1 cellular context compared by ENCODE assay signal in genomic region chr7:116671681-116672595, GRCh38.
TF ChIP-seq lines count a peak whose summit lies in the region.

TSS of gene MET (plus strand) at chr7:116672196. CDS start at chr7:116699085, 26,889 bp downstream.

TF ChIP-seq in HepG2, 621 proteins besides CTCF, POLR2A, EP300 and RAD21 (continued from another document and continues in another):
- no peak for TF ChIP-seq ZNF576 (CRISPR knock-in tag; IDR thresholded peaks at IDR 0.05)
- TF ChIP-seq NONO (IDR thresholded peaks at IDR 0.05) = no peak
- TF ChIP-seq NONO (CRISPR knock-in tag; conservative IDR thresholded peaks at IDR 0.05) = peak; percentile 99
- TF ChIP-seq CAMTA2 (CRISPR knock-in tag; IDR thresholded peaks at IDR 0.05; ENCODE audit: borderline replicate concordance) = no peak
- TF ChIP-seq FOXO4 (CRISPR knock-in tag; conservative IDR thresholded peaks at IDR 0.05) = no peak
- TF ChIP-seq SMAD1 (CRISPR knock-in tag; IDR thresholded peaks at IDR 0.05; ENCODE audit: borderline replicate concordance, low read depth) = peak; percentile 93; the same call in 1 of the 2 replicates
- TF ChIP-seq ZMYM3 (CRISPR knock-in tag; IDR thresholded peaks at IDR 0.05) = peak; percentile 71
- peak; percentile 77; the same call in 1 of the 2 replicates for TF ChIP-seq ZMAT3 (CRISPR knock-in tag; conservative IDR thresholded peaks at IDR 0.05)
- TF ChIP-seq ZGPAT (CRISPR knock-in tag; IDR thresholded peaks at IDR 0.05) = peak; percentile 90
- peak; percentile 94 for TF ChIP-seq ZBTB7A (CRISPR knock-in tag; IDR thresholded peaks at IDR 0.05)
- peak; percentile 75 for TF ChIP-seq FOSL2 (CRISPR knock-in tag; IDR thresholded peaks at IDR 0.05)
- no peak for TF ChIP-seq TP53 (CRISPR knock-in tag; conservative IDR thresholded peaks at IDR 0.05)
- TF ChIP-seq PRDM10 (CRISPR knock-in tag; IDR thresholded peaks at IDR 0.05; ENCODE audit: low read depth) = peak; percentile 55; the same call in 1 of the 2 replicates
- peak; percentile 38; the same call in 1 of the 2 replicates for TF ChIP-seq ZBTB25 (CRISPR knock-in tag; IDR thresholded peaks at IDR 0.05)
- TF ChIP-seq ZNF776 (CRISPR knock-in tag; IDR thresholded peaks at IDR 0.05) = peak; percentile 66; the same call in 1 of the 2 replicates
- peak; percentile 98 for TF ChIP-seq TBX2 (CRISPR knock-in tag; IDR thresholded peaks at IDR 0.05; ENCODE audit: borderline replicate concordance)
- peak; percentile 88 for TF ChIP-seq UBTF (CRISPR knock-in tag; IDR thresholded peaks at IDR 0.05)
- TF ChIP-seq FOXK1 (CRISPR knock-in tag; IDR thresholded peaks at IDR 0.05; ENCODE audit: borderline replicate concordance, low read depth) = peak; percentile 62; the same call in 1 of the 2 replicates
- TF ChIP-seq TBP (CRISPR knock-in tag; IDR thresholded peaks at IDR 0.05) = no peak
- peak; percentile 53; the same call in 1 of the 2 replicates for TF ChIP-seq NCOA2 (CRISPR knock-in tag; IDR thresholded peaks at IDR 0.05)
- peak; percentile 69 for TF ChIP-seq PAXIP1 (CRISPR knock-in tag; conservative IDR thresholded peaks at IDR 0.05)
- no peak for TF ChIP-seq MAFG (CRISPR knock-in tag; IDR thresholded peaks at IDR 0.05)
- peak; percentile 94 for TF ChIP-seq HNF1B (CRISPR knock-in tag; IDR thresholded peaks at IDR 0.05)
- no peak for TF ChIP-seq PRDM4 (CRISPR knock-in tag; IDR thresholded peaks at IDR 0.05; ENCODE audit: borderline replicate concordance)
- TF ChIP-seq ZNF550 (CRISPR knock-in tag; IDR thresholded peaks at IDR 0.05; ENCODE audit: borderline replicate concordance) = no peak
- TF ChIP-seq REL (CRISPR knock-in tag; conservative IDR thresholded peaks at IDR 0.05) = peak; percentile 89
- TF ChIP-seq USF2 (IDR thresholded peaks at IDR 0.05; ENCODE audit: low read depth, low read length) = no peak
- peak; percentile 39; the same call in 1 of the 2 replicates for TF ChIP-seq USF2 (CRISPR knock-in tag; IDR thresholded peaks at IDR 0.05; ENCODE audit: borderline replicate concordance)
- TF ChIP-seq ZNF546 (CRISPR knock-in tag; conservative IDR thresholded peaks at IDR 0.05) = peak; percentile 71; the same call in 1 of the 2 replicates
- TF ChIP-seq RCOR2 (CRISPR knock-in tag; IDR thresholded peaks at IDR 0.05) = no peak
- TF ChIP-seq ARID2 (CRISPR knock-in tag; IDR thresholded peaks at IDR 0.05; ENCODE audit: borderline replicate concordance) = peak; percentile 70
- TF ChIP-seq STAG1 (CRISPR knock-in tag; IDR thresholded peaks at IDR 0.05) = peak; percentile 96
